Comparison of ENCODE assay signal across 15 cellular contexts in genomic region chr5:75612211-75612579, GRCh38. TPM values are rescaled to one million over a fixed set of nuclear protein-coding genes. Genes with fewer than 3 reads are reported as not detected.
DNase-seq lines count a peak whose midpoint lies in the region; ATAC-seq, FAIRE-seq and TF ChIP-seq lines count a peak whose summit lies in the region.
"Had no signal": no experiment of that assay in that cellular context is flagged by ENCODE, and none has a peak within 500 bp of the region (broad histone marks: within the 10 kb centered on the region; RNA-seq: fewer than 3 reads in every experiment).

No MANE protein-coding gene starts in this region.

- peaks cover 5% of the 10 kb centered on the region for H3K4me1 ChIP-seq in lower lobe of right lung
- H3K4me1 ChIP-seq in tibial artery, result peaks cover 0 to 15% (median 8%) of the 10 kb centered on the region in 4 donors

- H3K36me3 ChIP-seq in lower lobe of right lung (no peaks in the 10 kb centered on the region), tibial artery (no peaks in the 10 kb centered on the region)
- H3K36me3 ChIP-seq: gastroesophageal sphincter, neutrophil had no signal

- peak; percentile 25 to 49 for ATAC-seq in lower lobe of right lung

- TF ChIP-seq CTCF in dorsolateral prefrontal cortex (IDR thresholded peaks at IDR 0.05 in 54 of 56, conservative IDR thresholded peaks at IDR 0.05 in 2 of 56; ENCODE audit: low read depth in 1 of 56, partially characterized antibody in 56 of 56) (no peak), lower lobe of right lung (IDR thresholded peaks at IDR 0.05) (no peak), tibial artery (IDR thresholded peaks at IDR 0.05) (no peak), GM13977 (IDR thresholded peaks at IDR 0.05; ENCODE audit: extremely low read depth, insufficient read depth, missing control alignments) (no peak)

- H3K27me3 ChIP-seq in dorsolateral prefrontal cortex (no peaks in the 10 kb centered on the region), lower lobe of right lung (ENCODE audit: low read depth) (no peaks in the 10 kb centered on the region), tibial artery (no peaks in the 10 kb centered on the region)

- intact Hi-C loops in dorsolateral prefrontal cortex (cut with DNase I) (no loop called here), lower lobe of right lung (cut with DNase I) (no loop called here), tibial artery (cut with DNase I; ENCODE audit: low total_unique reads) (no loop called here)

- DNase-seq in DMS53 (lab: John Stamatoyannopoulos, UW), result peak; percentile 14
- no peak for DNase-seq in DMS53 treated with DMSO at 0.1 percent for 48 hours (lab: John Stamatoyannopoulos, UW; ENCODE audit: unreplicated experiment)
- no peak for DNase-seq in dorsolateral prefrontal cortex
- no peak for DNase-seq in lower lobe of right lung
- DNase-seq in tibial artery, result no peak
- DNase-seq in hippocampal formation (lab: John Stamatoyannopoulos, UW), result no peak
- no peak for DNase-seq in GM13977 (ENCODE audit: low spot score)
- DNase-seq in GM19239 (ENCODE audit: insufficient read length, low spot score), result no peak
- DNase-seq: activated CD4-positive, alpha-beta T cell treated with anti-CD3 and anti-CD28 coated beads, Interleukin-2, amount 50 U/mL, for 4 hours; GF-D8; NCI-H187; SHP77 had no signal

- H3K4me3 ChIP-seq in dorsolateral prefrontal cortex (peak overlapping the region in 51 of 59 donors; percentile 50 to 83 (median 68)), lower lobe of right lung (peak overlapping the region; percentile 52), tibial artery (peak overlapping the region; percentile 45 to 57)

- H3K27ac ChIP-seq in dorsolateral prefrontal cortex, result peak overlapping the region in 2 of 59 donors; percentile 60 to 72
- no peak overlapping the region for H3K27ac ChIP-seq in lower lobe of right lung
- H3K27ac ChIP-seq in tibial artery, result no peak overlapping the region
- H3K27ac ChIP-seq: neutrophil had no signal

- in situ Hi-C loops in GM13977 (cut with MboI; ENCODE audit: low pct_unique_long_range_greater_than_20kb, low sequenced_read_pairs, unreplicated experiment), result no loop called here

- FAIRE-seq in GM19239 (lab: Jason Lieb, UNC), result no peak
- FAIRE-seq: A204.1 had no signal

- H3K9me3 ChIP-seq in lower lobe of right lung (no peaks in the 10 kb centered on the region), tibial artery (no peaks in the 10 kb centered on the region)
- H3K9me3 ChIP-seq: gastroesophageal sphincter, neutrophil had no signal

RNA-seq across cellular contexts. Expression of gene ANKDD1B, which starts 0.9 kb away (rescaled TPM):
- 1 to 10 TPM in 55 of 120 experiments, under 1 TPM in 58, not detected in 7; 0.20 to 4.0 (median 0.98) TPM for total RNA-seq in dorsolateral prefrontal cortex
- total RNA-seq in lower lobe of right lung, result 4.3 TPM
